ENCODE assay signal across 10 cellular contexts in genomic region chr14:63893701-63894458, GRCh38. TPM values are rescaled to one million over a fixed set of nuclear protein-coding genes. Genes with fewer than 3 reads are reported as not detected.
DNase-seq lines count a peak whose midpoint lies in the region; ATAC-seq and TF ChIP-seq lines count a peak whose summit lies in the region.
"Had no signal": no experiment of that assay in that cellular context is flagged by ENCODE, and none has a peak within 500 bp of the region (broad histone marks: within the 10 kb centered on the region; RNA-seq: fewer than 3 reads in every experiment).

No MANE protein-coding gene starts in this region.

- peak; percentile 56 for DNase-seq in GM04504 (ENCODE audit: low read depth)
- peak; percentile 93 for DNase-seq in astrocyte of the hippocampus (ENCODE audit: low read depth, low spot score)
- DNase-seq in hepatocyte (ENCODE audit: low spot score), result peak; percentile 38
- DNase-seq in skeletal muscle cell (ENCODE audit: low read depth), result peak; percentile 93
- no peak for DNase-seq in HUDEP-2 (lab: John Stamatoyannopoulos, UW; ENCODE audit: unreplicated experiment in 76 of 76)
- no peak for DNase-seq in SKM-1 (lab: John Stamatoyannopoulos, UW; ENCODE audit: unreplicated experiment)
- DNase-seq: activated naive CD8-positive, alpha-beta T cell treated with anti-CD3 and anti-CD28 coated beads, Interleukin-2, amount 10 ng/mL, durations not matched to agents 7 days and 5 days had no signal

- H3K4me3 ChIP-seq in hepatocyte (no peak overlapping the region), skeletal muscle cell (ENCODE audit: low read depth, low read length) (no peak overlapping the region)
- H3K4me3 ChIP-seq: GM12878 had no signal

- H3K9me2 ChIP-seq in hepatocyte (replicated peaks; ENCODE audit: insufficient read depth), result no peaks in the 10 kb centered on the region

- H2AFZ ChIP-seq in hepatocyte, result no peak overlapping the region

- H3K27ac ChIP-seq in hepatocyte, result peak overlapping the region; percentile 8

- H3K27me3 ChIP-seq in hepatocyte, result no peaks in the 10 kb centered on the region

- no peaks in the 10 kb centered on the region for H3K9me3 ChIP-seq in hepatocyte (ENCODE audit: low read depth)

- H3K36me3 ChIP-seq in hepatocyte (replicated peaks; ENCODE audit: insufficient read depth, low read depth), result no peaks in the 10 kb centered on the region

- no peak for TF ChIP-seq CTCF in hepatocyte (IDR thresholded peaks at IDR 0.05; ENCODE audit: poor library complexity)

- peak overlapping the region; percentile 44 for H3K4me2 ChIP-seq in hepatocyte

- peaks cover 23% of the 10 kb centered on the region for H3K4me1 ChIP-seq in hepatocyte (ENCODE audit: insufficient read depth)

- WGBS in hepatocyte (ENCODE audit: low lambda C conversion rate, missing lambda C conversion rate), result 31% methylated on average over 5 of the region's 5 CpGs

- no peak for ATAC-seq in HG03159 (IDR thresholded peaks at IDR 0.05; ENCODE audit: unreplicated experiment)
- ATAC-seq in GM19351 (IDR thresholded peaks at IDR 0.05; ENCODE audit: unreplicated experiment), result no peak
- ATAC-seq: GM12878 had no signal

- H4K20me1 ChIP-seq in hepatocyte (ENCODE audit: insufficient read depth, poor library complexity, severe bottlenecking), result no peaks in the 10 kb centered on the region

- H3K79me2 ChIP-seq in hepatocyte, result peaks cover 3% of the 10 kb centered on the region

RNA-seq across cellular contexts. Expression of gene SYNE2, which starts 41.1 kb away (rescaled TPM):
- 58.6 and 59.8 TPM in 2 replicates for total RNA-seq in hepatocyte
- 21.0 and 24.5 TPM in 2 replicates for polyA plus RNA-seq in hepatocyte

Comparison
In these comparisons a context has a peak if more than half of its experiments do, and no peak if none do; other contexts are left out.
1. DNase-seq: peak in GM04504 (single experiment), astrocyte of the hippocampus (single experiment), hepatocyte (single experiment) and skeletal muscle cell (single experiment); none in HUDEP-2 (0 of 76) and SKM-1 (single experiment).